Comparison of ENCODE assay signal across 9 cellular contexts in genomic region chr15:28886431-28887343, GRCh38. TPM values are rescaled to one million over a fixed set of nuclear protein-coding genes. Genes with fewer than 3 reads are reported as not detected.
DNase-seq lines count a peak whose midpoint lies in the region; ATAC-seq and TF ChIP-seq lines count a peak whose summit lies in the region.
"Had no signal": no experiment of that assay in that cellular context is flagged by ENCODE, and none has a peak within 500 bp of the region (broad histone marks: within the 10 kb centered on the region; RNA-seq: fewer than 3 reads in every experiment).

No MANE protein-coding gene starts in this region.

- H3K36me3 ChIP-seq in GM23338 (ENCODE audit: insufficient read depth) (no peaks in the 10 kb centered on the region), SK-N-SH (replicated peaks in 1 of 2; ENCODE audit: control insufficient read depth in 1 of 2, insufficient read depth in 2 of 2, low read length in 1 of 2) (no peaks in the 10 kb centered on the region), fibroblast of lung (ENCODE audit: control insufficient read depth, insufficient read depth, low read length) (no peaks in the 10 kb centered on the region), psoas muscle (ENCODE audit: insufficient read depth in 1 of 2, low read depth in 1 of 2) (no peaks in the 10 kb centered on the region)
- H3K36me3 ChIP-seq: right lobe of liver had no signal

- H3K4me2 ChIP-seq in GM23338 (peak overlapping the region; percentile 88), SK-N-SH (peak overlapping the region; percentile 90), fibroblast of lung (ENCODE audit: extremely low read depth, insufficient read depth, low read length) (peak overlapping the region; percentile 67)

- CTCF ChIA-PET in SK-N-SH (lab: Yijun Ruan, JAX), result interaction anchor here (1.2 to 2.3 kb wide), 10 partner anchors 12 to 204 kb away, joined by 3 to 11 read pairs (median 5); no protein-coding TSS in a partner anchor

- peaks cover 5% of the 10 kb centered on the region; the same call in 1 of the 2 replicates for H3K4me1 ChIP-seq in GM23338 (ENCODE audit: insufficient read depth)
- H3K4me1 ChIP-seq in SK-N-SH (ENCODE audit: control insufficient read depth in 1 of 2, insufficient read depth in 2 of 2, low read depth in 1 of 2, low read length in 1 of 2), result peaks cover 0 to 32% of the 10 kb centered on the region in 2 experiments; a peak in 1 of 4 replicates
- peaks cover 4% of the 10 kb centered on the region for H3K4me1 ChIP-seq in fibroblast of lung (ENCODE audit: control insufficient read depth, extremely low read depth, insufficient read depth, low read length)
- H3K4me1 ChIP-seq in psoas muscle, result no peaks in the 10 kb centered on the region
- H3K4me1 ChIP-seq: right lobe of liver had no signal

- TF ChIP-seq RAD21 in SK-N-SH (IDR thresholded peaks at IDR 0.05; ENCODE audit: low read length), result no peak

- no peak for TF ChIP-seq CTCF in GM23338 (conservative IDR thresholded peaks at IDR 0.05; ENCODE audit: low read depth in 2 of 2)
- TF ChIP-seq CTCF in SK-N-SH (IDR thresholded peaks at IDR 0.05), result no peak
- no peak for TF ChIP-seq CTCF in fibroblast of lung (conservative IDR thresholded peaks at IDR 0.05 in 1 of 2, IDR thresholded peaks at IDR 0.05 in 1 of 2; ENCODE audit: low read depth in 1 of 2, low read length in 2 of 2)
- TF ChIP-seq CTCF in psoas muscle (IDR thresholded peaks at IDR 0.05), result no peak

- peaks cover 16% of the 10 kb centered on the region for H3K4me1 Mint-ChIP-seq in GM23338

- H3K79me2 ChIP-seq in GM23338 (replicated peaks; ENCODE audit: insufficient read depth), result no peaks in the 10 kb centered on the region
- no peaks in the 10 kb centered on the region for H3K79me2 ChIP-seq in SK-N-SH (ENCODE audit: insufficient read depth)
- H3K79me2 ChIP-seq in fibroblast of lung (ENCODE audit: control insufficient read depth, insufficient read depth, low read length), result no peaks in the 10 kb centered on the region

- H3K9me3 ChIP-seq in SK-N-SH, result no peaks in the 10 kb centered on the region
- no peaks in the 10 kb centered on the region for H3K9me3 ChIP-seq in fibroblast of lung (ENCODE audit: control insufficient read depth, insufficient read depth, low read depth, low read length)
- H3K9me3 ChIP-seq in psoas muscle, result no peaks in the 10 kb centered on the region
- H3K9me3 ChIP-seq: right lobe of liver had no signal

- ATAC-seq in GM23338 (peak; percentile 13), psoas muscle (no peak), GM19467 (IDR thresholded peaks at IDR 0.05; ENCODE audit: unreplicated experiment) (no peak)

- H3K4me3 ChIP-seq in GM23338 (peak overlapping the region; percentile 63), SK-N-SH (ENCODE audit: low read depth in 2 of 2, low read length in 1 of 2) (peak overlapping the region; percentile 64 to 69), fibroblast of lung (replicated peaks in 1 of 4; ENCODE audit: control extremely low read depth in 1 of 4, insufficient read depth in 1 of 4, low read depth in 3 of 4, low read length in 4 of 4) (peak overlapping the region; percentile 45 to 62 (median 58)), psoas muscle (peak overlapping the region; percentile 55)

- H3F3A ChIP-seq in GM23338 (replicated peaks; ENCODE audit: low read depth), result no peaks in the 10 kb centered on the region
- H3F3A ChIP-seq in SK-N-SH (replicated peaks; ENCODE audit: insufficient read depth), result no peaks in the 10 kb centered on the region

- WGBS in SK-N-SH (ENCODE audit: low lambda C conversion rate), result 15% methylated on average over 18 of the region's 61 CpGs
- WGBS in psoas muscle, 3 donors, result 15 to 30% (median 20%) methylated on average over 35 to 61 of the region's 61 CpGs

- H3K36me3 Mint-ChIP-seq in GM23338 (ENCODE audit: low read depth), result no peaks in the 10 kb centered on the region; the same call in 2 of the 3 replicates

- peaks cover 29% of the 10 kb centered on the region for H3K27me3 Mint-ChIP-seq in GM23338 (ENCODE audit: insufficient read depth, low read depth, poor library complexity)

- DNase-seq in GM23338 (ENCODE audit: low spot score), result peak; percentile 43
- peak; percentile 79 for DNase-seq in SK-N-SH
- DNase-seq in fibroblast of lung (ENCODE audit: low read depth in 2 of 2), result no peak
- DNase-seq in psoas muscle, result no peak
- DNase-seq in stimulated activated CD4-positive, alpha-beta T cell treated with anti-CD3 and anti-CD28 coated beads, Interleukin-4, amount 100 ng/mL, for 24 hours, result no peak
- no peak for DNase-seq in GOT3 (lab: John Stamatoyannopoulos, UW)
- no peak for DNase-seq in NOMO-1 treated with dmso at 0.1 percent for 144 hours (lab: John Stamatoyannopoulos, UW; ENCODE audit: unreplicated experiment)

- H3K9me2 ChIP-seq in GM23338 (ENCODE audit: insufficient read depth), result no peaks in the 10 kb centered on the region
- H3K9me2 ChIP-seq in SK-N-SH, result no peaks in the 10 kb centered on the region

- H3K27ac Mint-ChIP-seq in GM23338, result no peak overlapping the region

- H3K27ac ChIP-seq in GM23338 (ENCODE audit: low read depth) (no peak overlapping the region), SK-N-SH (ENCODE audit: low read depth in 2 of 2, low read length in 1 of 2) (peak overlapping the region in 1 of 2 experiments; percentile 75; a peak in 2 of 4 replicates), fibroblast of lung (ENCODE audit: insufficient read depth, low read length) (no peak overlapping the region), psoas muscle (no peak overlapping the region)
- H3K27ac ChIP-seq: right lobe of liver had no signal

- H4K20me1 ChIP-seq in GM23338 (replicated peaks; ENCODE audit: insufficient read depth), result no peaks in the 10 kb centered on the region
- no peaks in the 10 kb centered on the region for H4K20me1 ChIP-seq in SK-N-SH (ENCODE audit: insufficient read depth)
- H4K20me1 ChIP-seq in fibroblast of lung (ENCODE audit: control insufficient read depth, extremely low read depth, insufficient read depth, low read length), result no peaks in the 10 kb centered on the region

- H3K27me3 ChIP-seq in GM23338 (ENCODE audit: insufficient read depth), result peaks cover 37% of the 10 kb centered on the region
- H3K27me3 ChIP-seq in SK-N-SH (ENCODE audit: insufficient read depth), result no peaks in the 10 kb centered on the region
- H3K27me3 ChIP-seq in fibroblast of lung (ENCODE audit: control insufficient read depth, insufficient read depth, low read length), result no peaks in the 10 kb centered on the region
- H3K27me3 ChIP-seq in psoas muscle (ENCODE audit: insufficient read depth in 3 of 3, low read length in 2 of 3), result peaks cover 3 to 31% (median 14%) of the 10 kb centered on the region in 3 donors
- H3K27me3 ChIP-seq: right lobe of liver had no signal

- POLR2A ChIA-PET in SK-N-SH (lab: Yijun Ruan, JAX), result interaction anchor here (1.0 to 3.3 kb wide), 5 partner anchors 11 to 68 kb away, joined by 3 to 33 read pairs (median 4); no protein-coding TSS in a partner anchor

- H2AFZ ChIP-seq in GM23338 (peak overlapping the region; percentile 95), SK-N-SH (ENCODE audit: low read depth) (peak overlapping the region; percentile 56; the same call in 1 of the 2 replicates), fibroblast of lung (ENCODE audit: low read length) (no peak overlapping the region)

- H3K9ac ChIP-seq in SK-N-SH (peak overlapping the region; percentile 39; the same call in 1 of the 2 replicates), fibroblast of lung (ENCODE audit: insufficient read depth, low read length) (no peak overlapping the region)

- no peaks in the 10 kb centered on the region; the same call in 2 of the 3 replicates for H3K9me3 Mint-ChIP-seq in GM23338

- TF ChIP-seq EP300 in SK-N-SH (IDR thresholded peaks at IDR 0.05; ENCODE audit: borderline replicate concordance in 1 of 2, low read depth in 1 of 2, low read length in 1 of 2), result no peak

- intact Hi-C loops in psoas muscle (cut with DNase I), result no loop called here

- H3K4me3 Mint-ChIP-seq in GM23338, result peak overlapping the region; percentile 71

TF ChIP-seq in GM23338, 12 proteins besides CTCF, POLR2A, EP300 and RAD21:
- TF ChIP-seq STAT1 (IDR thresholded peaks at IDR 0.05; ENCODE audit: unreplicated experiment) (no peak), ZNF114 (CRISPR knock-in tag; IDR thresholded peaks at IDR 0.05) (no peak), EZH2 (IDR thresholded peaks at IDR 0.05; ENCODE audit: low read depth, unreplicated experiment) (peak; percentile 41)

TF ChIP-seq in SK-N-SH, 30 proteins besides CTCF, POLR2A, EP300 and RAD21:
- TF ChIP-seq SIN3A (IDR thresholded peaks at IDR 0.05; ENCODE audit: borderline replicate concordance, low read depth, low read length) (no peak), IRF3 (IDR thresholded peaks at IDR 0.05; ENCODE audit: low read depth, low read length) (no peak), MXI1 (IDR thresholded peaks at IDR 0.05; ENCODE audit: low read depth, low read length) (0 out of 2 replicates have a peak, but pooled peaks have one; percentile 20)

RNA-seq across cellular contexts. Expression of gene APBA2, which starts 0.9 kb away (rescaled TPM):
- 24.7 and 27.5 TPM in 2 replicates for total RNA-seq in GM23338 (2014; rRNA removed; shearing (Covaris generic))
- polyA plus RNA-seq in GM23338 (2016; fragmentation: Nextera tagmentation; extraction: Ambion mirVana) (5.4 and 5.9 TPM in 2 replicates), SK-N-SH (2012; rRNA removed) (12.7 and 14.0 TPM in 2 replicates), fibroblast of lung (9.5 and 11.8 TPM in 2 replicates), psoas muscle (under 1 TPM; 0.06 to 0.08 (median 0.08) TPM)
- polyA plus RNA-seq in SK-N-SH (2012; cell fraction: cytosol; rRNA removed), result 7.1 and 10.1 TPM in 2 replicates
- 25.3 and 26.2 TPM in 2 replicates for polyA plus RNA-seq in SK-N-SH (2012; cell fraction: nucleus; rRNA removed)
- total RNA-seq in fibroblast of lung (18.2 and 20.3 TPM in 2 replicates), psoas muscle (under 1 TPM in 2 of 4 donors, not detected in 2; 0.19 to 0.36 TPM)
- polyA plus RNA-seq in fibroblast of lung (2012), result 11.9 and 14.4 TPM in 2 replicates
- polyA minus RNA-seq in fibroblast of lung (ENCODE audit: low replicate concordance), result 18.3 and 22.9 TPM in 2 replicates

RNA-seq across cellular contexts. Expression of gene GOLGA6L7, which starts 38.2 kb away (rescaled TPM):
- total RNA-seq in GM23338 (2014; rRNA removed; shearing (Covaris generic)), result not detected in 2 replicates
- 0.23 and 0.47 TPM in 2 replicates for polyA plus RNA-seq in GM23338 (2016; fragmentation: Nextera tagmentation; extraction: Ambion mirVana)
- not detected in 2 replicates for polyA plus RNA-seq in SK-N-SH (2012; rRNA removed)
- polyA plus RNA-seq in SK-N-SH (2012; cell fraction: cytosol; rRNA removed), result not detected in 2 replicates
- polyA plus RNA-seq in SK-N-SH (2012; cell fraction: nucleus; rRNA removed), result not detected in 2 replicates
- not detected in 2 replicates for total RNA-seq in fibroblast of lung
- polyA plus RNA-seq in fibroblast of lung, result not detected in 2 replicates
- not detected in 2 replicates for polyA plus RNA-seq in fibroblast of lung (2012)
- polyA minus RNA-seq in fibroblast of lung (ENCODE audit: low replicate concordance), result not detected in 2 replicates
- not detected for total RNA-seq in psoas muscle
- not detected for polyA plus RNA-seq in psoas muscle
- total RNA-seq: right lobe of liver had no signal

Comparison
In these comparisons a context has a peak if more than half of its experiments do, and no peak if none do; other contexts are left out.
1. DNase-seq: peak in GM23338 (single experiment) and SK-N-SH (single experiment); none in fibroblast of lung (0 of 2), psoas muscle (0 of 2), stimulated activated CD4-positive, alpha-beta T cell treated with anti-CD3 and anti-CD28 coated beads, Interleukin-4, amount 100 ng/mL, for 24 hours (single experiment), GOT3 (single experiment) and NOMO-1 treated with dmso at 0.1 percent for 144 hours (single experiment).
2. Peak in every context shown above with its lines, with median percentiles within 50 percentile points of each other: H3K4me2 ChIP-seq and H3K4me3 ChIP-seq.